In genomic region chr16:78742501-78743283, GRCh38 we compare ENCODE assay signal across 8 cellular contexts.
DNase-seq lines count a peak whose midpoint lies in the region; ATAC-seq and TF ChIP-seq lines count a peak whose summit lies in the region.

No MANE protein-coding gene starts in this region.

- no peaks in the 10 kb centered on the region for H3K36me3 ChIP-seq in urinary bladder (ENCODE audit: insufficient read depth)

- H3K27ac Mint-ChIP-seq in nephron, result peak overlapping the region in 2 of 3 experiments; percentile 2 to 13

- peak; percentile 89 for ATAC-seq in GM18508 (IDR thresholded peaks at IDR 0.05; ENCODE audit: insufficient read depth, unreplicated experiment)
- peak; percentile 93 for ATAC-seq in HG02763 (IDR thresholded peaks at IDR 0.05; ENCODE audit: unreplicated experiment)

- 71% methylated on average over 21 of the region's 21 CpGs for WGBS in urinary bladder

- no peaks in the 10 kb centered on the region for H3K9me3 Mint-ChIP-seq in nephron

- no peak overlapping the region for H3K4me3 Mint-ChIP-seq in nephron

- H3K36me3 Mint-ChIP-seq in nephron (ENCODE audit: low read depth), result no peaks in the 10 kb centered on the region

- H3K27ac ChIP-seq in urinary bladder (ENCODE audit: low read depth), result peak overlapping the region; percentile 40

- H3K4me1 ChIP-seq in urinary bladder (ENCODE audit: insufficient read depth), result no peaks in the 10 kb centered on the region

- peaks cover 36% of the 10 kb centered on the region for H3K4me1 Mint-ChIP-seq in nephron

- no peak overlapping the region for H3K4me3 ChIP-seq in urinary bladder (ENCODE audit: low read depth, low read length)

- no peak for TF ChIP-seq CTCF in nephron (IDR thresholded peaks at IDR 0.05; ENCODE audit: unreplicated experiment in 3 of 3)

- DNase-seq in OCI-M2 (lab: John Stamatoyannopoulos, UW; ENCODE audit: unreplicated experiment), result peak; percentile 18
- DNase-seq in activated gamma-delta T cell (lab: John Stamatoyannopoulos, UW), result peak; percentile 17
- DNase-seq in retina, result no peak
- DNase-seq in NCI-H524 (lab: John Stamatoyannopoulos, UW), result no peak

- H3K27me3 Mint-ChIP-seq in nephron (ENCODE audit: low read depth), result no peaks in the 10 kb centered on the region

Comparison
In these comparisons a context has a peak if more than half of its experiments do, and no peak if none do; other contexts are left out.
1. DNase-seq: peak in OCI-M2 (single experiment) and activated gamma-delta T cell (single experiment); none in retina (single experiment) and NCI-H524 (0 of 2).